14 cellular contexts compared by ENCODE assay signal in genomic region chr1:190022709-190023108, GRCh38.
DNase-seq lines count a peak whose midpoint lies in the region; ATAC-seq, FAIRE-seq and TF ChIP-seq lines count a peak whose summit lies in the region.
"Had no signal": no experiment of that assay in that cellular context is flagged by ENCODE, and none has a peak within 500 bp of the region (broad histone marks: within the 10 kb centered on the region; RNA-seq: fewer than 3 reads in every experiment).

No MANE protein-coding gene starts in this region.

- H3K27me3 ChIP-seq in OCI-LY3 (ENCODE audit: low read depth, low read length) (peaks cover 7% of the 10 kb centered on the region), prostate gland (replicated peaks; ENCODE audit: insufficient read depth) (no peaks in the 10 kb centered on the region), heart right ventricle (no peaks in the 10 kb centered on the region), small intestine (ENCODE audit: control insufficient read depth in 2 of 2, insufficient read depth in 2 of 2, low read length in 2 of 2) (no peaks in the 10 kb centered on the region)

- no peak overlapping the region for H3K9ac ChIP-seq in OCI-LY3 (ENCODE audit: low read length)

- H3K9me3 ChIP-seq in OCI-LY3 (ENCODE audit: insufficient read depth, low read length) (no peaks in the 10 kb centered on the region), prostate gland (no peaks in the 10 kb centered on the region), heart right ventricle (peaks cover 0 to 35% (median 3%) of the 10 kb centered on the region in 11 donors), small intestine (ENCODE audit: control insufficient read depth, low read depth) (no peaks in the 10 kb centered on the region)

- no peak overlapping the region for H3K27ac ChIP-seq in OCI-LY3 (ENCODE audit: low read length)
- no peak overlapping the region for H3K27ac ChIP-seq in prostate gland
- no peak overlapping the region for H3K27ac ChIP-seq in heart right ventricle
- H3K27ac ChIP-seq in small intestine (ENCODE audit: low read depth in 1 of 2, low read length in 1 of 2), result no peak overlapping the region

- H3K4me1 ChIP-seq in OCI-LY3 (ENCODE audit: low read length) (peaks cover 15% of the 10 kb centered on the region), prostate gland (replicated peaks) (no peaks in the 10 kb centered on the region), heart right ventricle (no peaks in the 10 kb centered on the region), small intestine (ENCODE audit: control insufficient read depth in 2 of 2, insufficient read depth in 1 of 2, low read depth in 1 of 2, low read length in 1 of 2) (no peaks in the 10 kb centered on the region)

- ATAC-seq in GM18511 (IDR thresholded peaks at IDR 0.05; ENCODE audit: unreplicated experiment), result peak; percentile 60
- ATAC-seq in HG02884 (IDR thresholded peaks at IDR 0.05; ENCODE audit: unreplicated experiment), result peak; percentile 72
- peak; percentile 36 for ATAC-seq in esophagus mucosa
- ATAC-seq in heart right ventricle, result no peak
- no peak for ATAC-seq in HG02642 (IDR thresholded peaks at IDR 0.05; ENCODE audit: poor library complexity, unreplicated experiment)
- ATAC-seq: activated T-helper 17 cell treated with anti-CD3 and anti-CD28 coated beads, Interleukin-2, amount 50 U/mL, for 72 hours had no signal

- FAIRE-seq in small intestine (lab: Jason Lieb, UNC), result no peak

- 81% methylated on average over 3 of the region's 3 CpGs for WGBS in prostate gland
- 83 to 89% methylated on average over 3 of the region's 3 CpGs for WGBS in heart right ventricle, 2 donors
- WGBS in small intestine, 3 donors, result 63 to 84% (median 77%) methylated on average over 3 of the region's 3 CpGs

- H3K79me2 ChIP-seq in OCI-LY3 (ENCODE audit: low read length), result no peaks in the 10 kb centered on the region

- H2AFZ ChIP-seq in OCI-LY3 (ENCODE audit: low read depth, low read length), result no peak overlapping the region

- TF ChIP-seq CTCF in OCI-LY3 (IDR thresholded peaks at IDR 0.05; ENCODE audit: low read depth, low read length) (no peak), prostate gland (IDR thresholded peaks at IDR 0.05) (no peak), heart right ventricle (IDR thresholded peaks at IDR 0.05) (no peak)

- no peaks in the 10 kb centered on the region for H4K20me1 ChIP-seq in OCI-LY3 (ENCODE audit: insufficient read depth, low read length)

- intact Hi-C loops in prostate gland (cut with DNase I), result no loop called here
- intact Hi-C loops in heart right ventricle (cut with DNase I), result no loop called here

- peak overlapping the region; percentile 21 for H3K4me2 ChIP-seq in OCI-LY3 (ENCODE audit: low read length)

- H3K4me3 ChIP-seq in OCI-LY3 (ENCODE audit: low read length), result no peak overlapping the region
- no peak overlapping the region for H3K4me3 ChIP-seq in prostate gland
- no peak overlapping the region for H3K4me3 ChIP-seq in heart right ventricle
- no peak overlapping the region for H3K4me3 ChIP-seq in small intestine (ENCODE audit: low read depth in 1 of 2, low read length in 2 of 2)

- TF ChIP-seq POLR2A in prostate gland (IDR thresholded peaks at IDR 0.05), result no peak

- H3K36me3 ChIP-seq in OCI-LY3 (replicated peaks; ENCODE audit: low read depth, low read length), result no peaks in the 10 kb centered on the region
- no peaks in the 10 kb centered on the region for H3K36me3 ChIP-seq in prostate gland
- no peaks in the 10 kb centered on the region for H3K36me3 ChIP-seq in heart right ventricle
- H3K36me3 ChIP-seq in small intestine (ENCODE audit: control insufficient read depth in 2 of 2, insufficient read depth in 2 of 2, low read length in 2 of 2), result no peaks in the 10 kb centered on the region

- DNase-seq in prostate gland (ENCODE audit: low spot score), result no peak
- DNase-seq in heart right ventricle, result no peak
- no peak for DNase-seq in small intestine
- DNase-seq: activated CD4-positive, CD25-positive, alpha-beta regulatory T cell treated with anti-CD3 and anti-CD28 coated beads, Interleukin-2, amount 50 U/mL, for 72 hours; C1 segment of cervical spinal cord; caudate nucleus; islet precursor cell; NCI-H446 treated with DMSO at 0.1 percent for 48 hours had no signal

Comparison
In these comparisons a context has a peak if more than half of its experiments do, and no peak if none do; other contexts are left out.
1. ATAC-seq: peak in GM18511 (single experiment), HG02884 (single experiment) and esophagus mucosa (single experiment); none in heart right ventricle (0 of 8) and HG02642 (single experiment).